In the genomic region with DNA sequence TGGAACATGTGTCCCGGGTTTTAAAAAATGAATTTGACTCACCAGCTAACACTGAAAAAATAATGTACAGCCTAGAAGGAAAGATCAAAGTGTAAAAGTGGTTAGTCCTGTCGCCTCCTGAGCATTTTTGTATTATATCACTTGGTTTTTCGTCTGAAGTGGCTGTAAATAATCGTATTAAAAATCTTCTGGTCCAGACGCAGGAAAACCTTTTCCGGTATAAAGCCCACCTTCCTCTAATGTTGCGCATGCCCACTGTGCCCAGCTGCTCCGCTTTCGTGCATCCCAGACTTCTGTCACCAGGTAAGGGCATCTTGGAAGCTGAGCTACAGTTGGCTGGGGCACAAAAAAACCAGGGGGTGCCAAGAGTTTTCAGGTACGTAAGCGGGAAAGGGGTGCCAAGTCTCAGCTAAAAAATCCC, we compare ENCODE assay signal across 8 cellular contexts. TPM values are rescaled to one million over a fixed set of nuclear protein-coding genes. Genes with fewer than 3 reads are reported as not detected.
DNase-seq lines count a peak whose midpoint lies in the region; TF ChIP-seq lines count a peak whose summit lies in the region.

No MANE protein-coding gene starts in this region.

- no peaks in the 10 kb centered on the region for H4K20me1 ChIP-seq in mammary epithelial cell (ENCODE audit: insufficient read depth, low read length)

- peak overlapping the region; percentile 100 for H3K27ac Mint-ChIP-seq in activated CD4-positive, alpha-beta T cell treated with anti-CD3 and anti-CD28 coated beads, Interleukin-2, amount 10 ng/mL, durations not matched to agents 24 days and 14 days
- H3K27ac Mint-ChIP-seq in HFFc6 = peak overlapping the region; percentile 99

- H3K4me1 ChIP-seq in mammary epithelial cell (ENCODE audit: insufficient read depth, low read length) (peaks cover 17% of the 10 kb centered on the region), iPS-20b (ENCODE audit: insufficient read depth, low read length) (peaks cover 13% of the 10 kb centered on the region)

- peak overlapping the region; percentile 98 for H2AFZ ChIP-seq in mammary epithelial cell (ENCODE audit: low read depth, low read length)

- TSS peak; percentile 76 for BruUV-seq in mammary epithelial cell (replicated peaks; lab: Mats Ljungman, UMichigan)

- WGBS in mammary epithelial cell (ENCODE audit: low coverage, missing lambda C conversion rate) = 1% methylated on average over 11 of the region's 11 CpGs

- H3K36me3 ChIP-seq in mammary epithelial cell (ENCODE audit: insufficient read depth, low read length) (peaks cover 5% of the 10 kb centered on the region), iPS-20b (ENCODE audit: insufficient read depth, low read depth, low read length) (peaks cover 24% of the 10 kb centered on the region)

- in situ Hi-C loops in mammary epithelial cell (cut with MboI; ENCODE audit: low sequenced_read_pairs in 2 of 2) = no loop called here

- peak overlapping the region; percentile 86 to 95 (median 94) for H3K4me3 ChIP-seq in mammary epithelial cell (replicated peaks in 1 of 3; ENCODE audit: insufficient read depth in 1 of 3, low read depth in 2 of 3, low read length in 3 of 3)
- H3K4me3 ChIP-seq in iPS-20b (ENCODE audit: low read length) = peak overlapping the region; percentile 91
- H3K4me3 ChIP-seq in skeletal muscle cell (ENCODE audit: low read depth, low read length) = peak overlapping the region; percentile 90

- DNase-seq in activated CD4-positive, alpha-beta T cell treated with anti-CD3 and anti-CD28 coated beads, Interleukin-2, amount 10 ng/mL, durations not matched to agents 24 days and 14 days = no peak
- DNase-seq in activated CD4-positive, alpha-beta T cell treated with anti-CD3 and anti-CD28 coated beads for 1 hour = no peak
- DNase-seq in HFFc6 (peak; percentile 66), MV-4-11 (lab: John Stamatoyannopoulos, UW) (peak; percentile 67), SHP77 (lab: John Stamatoyannopoulos, UW) (peak; percentile 76 to 79), mammary epithelial cell (peak; percentile 81), skeletal muscle cell (ENCODE audit: low read depth) (no peak)

- H3K36me3 Mint-ChIP-seq in activated CD4-positive, alpha-beta T cell treated with anti-CD3 and anti-CD28 coated beads, Interleukin-2, amount 10 ng/mL, durations not matched to agents 24 days and 14 days (ENCODE audit: low read depth) = peaks cover 35% of the 10 kb centered on the region
- peaks cover 20% of the 10 kb centered on the region for H3K36me3 Mint-ChIP-seq in HFFc6 (ENCODE audit: low read depth)

- peaks cover 37% of the 10 kb centered on the region for H3K79me2 ChIP-seq in mammary epithelial cell (ENCODE audit: insufficient read depth, low read length)

- dilution Hi-C loops in mammary epithelial cell (cut with HindIII; ENCODE audit: low sequenced_read_pairs) = no loop called here

- CTCF ChIA-PET in mammary epithelial cell (lab: Charles Lee; ENCODE audit: low non-redundant PET) = interaction anchor here (0.6 kb wide), 1 partner anchor 168 kb away, joined by 4 read pairs; no protein-coding TSS in a partner anchor

- intact Hi-C loops in activated CD4-positive, alpha-beta T cell treated with anti-CD3 and anti-CD28 coated beads, Interleukin-2, amount 10 ng/mL, durations not matched to agents 24 days and 14 days (cut with micrococcal nuclease) = loop anchor here (2.0 to 5.0 kb wide), 3 partner anchors 285 to 1100 kb away; a partner anchor contains a TSS
- intact Hi-C loops in mammary epithelial cell (cut with micrococcal nuclease) = loop anchor here (2.0 to 5.0 kb wide), 2 partner anchors 110 to 625 kb away; a partner anchor contains a TSS

- H3K9me3 Mint-ChIP-seq in activated CD4-positive, alpha-beta T cell treated with anti-CD3 and anti-CD28 coated beads, Interleukin-2, amount 10 ng/mL, durations not matched to agents 24 days and 14 days = no peaks in the 10 kb centered on the region
- no peaks in the 10 kb centered on the region for H3K9me3 Mint-ChIP-seq in HFFc6

- H3K9me3 ChIP-seq in mammary epithelial cell (replicated peaks; ENCODE audit: insufficient read depth, low read length) (no peaks in the 10 kb centered on the region), iPS-20b (ENCODE audit: insufficient read depth, low read depth, low read length) (no peaks in the 10 kb centered on the region)

- no peaks in the 10 kb centered on the region for H3K27me3 ChIP-seq in mammary epithelial cell (ENCODE audit: insufficient read depth, low read length)
- H3K27me3 ChIP-seq in iPS-20b (ENCODE audit: insufficient read depth, low read length) = no peaks in the 10 kb centered on the region

- H3K27ac ChIP-seq in mammary epithelial cell (ENCODE audit: insufficient read depth, low read depth, low read length) = peak overlapping the region; percentile 93
- peak overlapping the region; percentile 86 for H3K27ac ChIP-seq in iPS-20b (ENCODE audit: low read length)

- H3K4me3 Mint-ChIP-seq in activated CD4-positive, alpha-beta T cell treated with anti-CD3 and anti-CD28 coated beads, Interleukin-2, amount 10 ng/mL, durations not matched to agents 24 days and 14 days = peak overlapping the region; percentile 99
- H3K4me3 Mint-ChIP-seq in HFFc6 = peak overlapping the region; percentile 99

- H3K9ac ChIP-seq in mammary epithelial cell (ENCODE audit: insufficient read depth, low read length) (peak overlapping the region; percentile 98), iPS-20b (ENCODE audit: low read depth, low read length) (peak overlapping the region; percentile 96)

- peak overlapping the region; percentile 76 for H3K4me2 ChIP-seq in mammary epithelial cell (ENCODE audit: insufficient read depth, low read depth, low read length)

- TF ChIP-seq CTCF in HFFc6 (IDR thresholded peaks at IDR 0.05) (no peak), mammary epithelial cell (conservative IDR thresholded peaks at IDR 0.05 in 1 of 2, IDR thresholded peaks at IDR 0.05 in 1 of 2; ENCODE audit: extremely low read depth in 1 of 2, insufficient read depth in 1 of 2, low read depth in 1 of 2, low read length in 2 of 2) (no peak)

- no peaks in the 10 kb centered on the region for H3K27me3 Mint-ChIP-seq in activated CD4-positive, alpha-beta T cell treated with anti-CD3 and anti-CD28 coated beads, Interleukin-2, amount 10 ng/mL, durations not matched to agents 24 days and 14 days
- peaks cover 7% of the 10 kb centered on the region for H3K27me3 Mint-ChIP-seq in HFFc6 (ENCODE audit: insufficient read depth)

- peaks cover 29% of the 10 kb centered on the region for H3K4me1 Mint-ChIP-seq in activated CD4-positive, alpha-beta T cell treated with anti-CD3 and anti-CD28 coated beads, Interleukin-2, amount 10 ng/mL, durations not matched to agents 24 days and 14 days
- peaks cover 39% of the 10 kb centered on the region for H3K4me1 Mint-ChIP-seq in HFFc6 (ENCODE audit: low read depth)

RNA-seq across cellular contexts. Expression of a gene that starts 0.7 kb away (rescaled TPM):
- 15.9 and 17.2 TPM in 2 replicates for total RNA-seq in activated CD4-positive, alpha-beta T cell treated with anti-CD3 and anti-CD28 coated beads, Interleukin-2, amount 10 ng/mL, durations not matched to agents 24 days and 14 days
- total RNA-seq in HFFc6 (2021; fragmentation: NEBNext Ultra II Directional; extraction: Animal tissue kit (Norgen Biotek cat#: 25700)) = 10 to 100 TPM; 10.9 to 13.8 (median 11.7) TPM
- 10 to 100 TPM; 13.0 to 18.3 TPM for total RNA-seq in mammary epithelial cell
- 7.7 TPM for polyA plus RNA-seq in mammary epithelial cell
- polyA minus RNA-seq in mammary epithelial cell = 2.7 TPM

RNA-seq across cellular contexts. Expression of a gene that starts 3.2 kb away (rescaled TPM):
- total RNA-seq in activated CD4-positive, alpha-beta T cell treated with anti-CD3 and anti-CD28 coated beads, Interleukin-2, amount 10 ng/mL, durations not matched to agents 24 days and 14 days = 0.85 and 1.1 TPM in 2 replicates
- 1 to 10 TPM; 1.2 to 3.5 (median 1.7) TPM for total RNA-seq in HFFc6 (2021; fragmentation: NEBNext Ultra II Directional; extraction: Animal tissue kit (Norgen Biotek cat#: 25700))
- total RNA-seq in mammary epithelial cell = 1 to 10 TPM in 1 of 2 donors, under 1 TPM in 1; 0.68 to 3.0 TPM
- polyA plus RNA-seq in mammary epithelial cell = 1.3 TPM
- polyA minus RNA-seq in mammary epithelial cell = 5.7 TPM

RNA-seq across cellular contexts. Expression of a gene that starts 7.7 kb away (rescaled TPM):
- 8.9 TPM in 1 of 2 replicates, not detected in the other for total RNA-seq in activated CD4-positive, alpha-beta T cell treated with anti-CD3 and anti-CD28 coated beads, Interleukin-2, amount 10 ng/mL, durations not matched to agents 24 days and 14 days
- 10 to 100 TPM in 5 of 6 experiments, 1 to 10 TPM in 1; 9.7 to 24.5 (median 13.3) TPM for total RNA-seq in HFFc6 (2021; fragmentation: NEBNext Ultra II Directional; extraction: Animal tissue kit (Norgen Biotek cat#: 25700))
- total RNA-seq in mammary epithelial cell = 100 to 1,000 TPM in 1 of 2 donors, not detected in 1; 316 TPM
- not detected for polyA plus RNA-seq in mammary epithelial cell
- not detected for polyA minus RNA-seq in mammary epithelial cell

RNA-seq across cellular contexts. Expression of a gene that starts 40.1 kb away (rescaled TPM):
- 0.09 and 0.21 TPM in 2 replicates for total RNA-seq in activated CD4-positive, alpha-beta T cell treated with anti-CD3 and anti-CD28 coated beads, Interleukin-2, amount 10 ng/mL, durations not matched to agents 24 days and 14 days
- total RNA-seq in HFFc6 (2021; fragmentation: NEBNext Ultra II Directional; extraction: Animal tissue kit (Norgen Biotek cat#: 25700)) = not detected
- total RNA-seq in mammary epithelial cell = under 1 TPM in 1 of 2 donors, not detected in 1; 0.17 TPM
- not detected for polyA plus RNA-seq in mammary epithelial cell
- not detected for polyA minus RNA-seq in mammary epithelial cell

RNA-seq across cellular contexts. Expression of a gene that starts 40.2 kb away (rescaled TPM):
- total RNA-seq in activated CD4-positive, alpha-beta T cell treated with anti-CD3 and anti-CD28 coated beads, Interleukin-2, amount 10 ng/mL, durations not matched to agents 24 days and 14 days = 4.7 and 5.8 TPM in 2 replicates
- 1 to 10 TPM in 3 of 6 experiments, under 1 TPM in 3; 0.59 to 1.5 (median 0.94) TPM for total RNA-seq in HFFc6 (2021; fragmentation: NEBNext Ultra II Directional; extraction: Animal tissue kit (Norgen Biotek cat#: 25700))
- 1 to 10 TPM in 1 of 2 donors, not detected in 1; 2.3 TPM for total RNA-seq in mammary epithelial cell
- polyA plus RNA-seq in mammary epithelial cell = 0.40 TPM
- polyA minus RNA-seq in mammary epithelial cell = not detected

Comparison
In these comparisons a context has a peak if more than half of its experiments do, and no peak if none do; other contexts are left out.
1. DNase-seq: peak in HFFc6 (single experiment), MV-4-11 (single experiment), SHP77 (2 of 2) and mammary epithelial cell (single experiment); none in activated CD4-positive, alpha-beta T cell treated with anti-CD3 and anti-CD28 coated beads, Interleukin-2, amount 10 ng/mL, durations not matched to agents 24 days and 14 days (single experiment), activated CD4-positive, alpha-beta T cell treated with anti-CD3 and anti-CD28 coated beads for 1 hour (single experiment) and skeletal muscle cell (single experiment).
2. Peak in every context shown above with its lines, with median percentiles within 50 percentile points of each other: H3K4me3 ChIP-seq.